15 cellular contexts compared by ENCODE assay signal in the genomic region with DNA sequence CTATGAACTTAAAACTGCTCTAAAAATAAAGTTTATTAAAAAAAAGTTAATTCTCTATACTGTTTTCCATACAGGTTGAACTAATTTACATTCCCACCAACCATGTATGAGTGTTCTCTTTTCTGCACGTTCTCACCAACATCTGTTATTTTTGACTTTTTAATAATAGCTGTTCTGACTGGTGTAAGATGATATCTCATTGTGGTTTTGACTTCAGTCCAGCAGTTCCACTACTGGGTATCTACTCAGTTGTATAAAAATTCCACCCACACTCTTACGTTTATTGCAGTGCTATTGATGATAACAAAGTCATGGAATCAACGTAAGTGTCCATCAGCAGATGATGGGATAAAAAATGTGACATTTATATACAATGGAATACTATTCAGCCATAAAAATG. TPM values are rescaled to one million over a fixed set of nuclear protein-coding genes. Genes with fewer than 3 reads are reported as not detected.
DNase-seq lines count a peak whose midpoint lies in the region; TF ChIP-seq lines count a peak whose summit lies in the region.
"Had no signal": no experiment of that assay in that cellular context is flagged by ENCODE, and none has a peak within 500 bp of the region (broad histone marks: within the 10 kb centered on the region; RNA-seq: fewer than 3 reads in every experiment).

No MANE protein-coding gene starts in this region.

- H3K4me2 ChIP-seq in SK-N-SH, result no peak overlapping the region

- H3F3A ChIP-seq in SK-N-SH (replicated peaks; ENCODE audit: insufficient read depth), result no peaks in the 10 kb centered on the region

- peaks cover 31 to 32% of the 10 kb centered on the region in 2 experiments for H3K36me3 ChIP-seq in SK-N-SH (replicated peaks in 1 of 2; ENCODE audit: control insufficient read depth in 1 of 2, insufficient read depth in 2 of 2, low read length in 1 of 2)

- no peak for TF ChIP-seq CTCF in AG04450 (IDR thresholded peaks at IDR 0.05; ENCODE audit: low read depth, low read length)
- TF ChIP-seq CTCF in SK-N-SH (IDR thresholded peaks at IDR 0.05), result no peak
- TF ChIP-seq CTCF in fibroblast of mammary gland (conservative IDR thresholded peaks at IDR 0.05; ENCODE audit: control insufficient read depth, insufficient read depth, low read depth, low read length), result no peak

- CTCF ChIA-PET in AG04450 (lab: Charles Lee) (no interaction called here), SK-N-SH (lab: Yijun Ruan, JAX) (no interaction called here)

- H3K27ac ChIP-seq in AG04450 (ENCODE audit: low read depth, low read length), result no peak overlapping the region
- peak overlapping the region in 1 of 2 experiments; percentile 12; a peak in 1 of 4 replicates for H3K27ac ChIP-seq in SK-N-SH (ENCODE audit: low read depth in 2 of 2, low read length in 1 of 2)
- H3K27ac ChIP-seq: foreskin keratinocyte, left ventricle myocardium inferior had no signal

- peaks cover 0 to 6% of the 10 kb centered on the region in 2 experiments; a peak in 2 of 4 replicates for H3K4me1 ChIP-seq in SK-N-SH (ENCODE audit: control insufficient read depth in 1 of 2, insufficient read depth in 2 of 2, low read depth in 1 of 2, low read length in 1 of 2)
- H3K4me1 ChIP-seq: foreskin keratinocyte, left ventricle myocardium inferior had no signal

- H3K9ac ChIP-seq in SK-N-SH, result no peak overlapping the region

- H3K9me3 ChIP-seq in AG04450 (ENCODE audit: control insufficient read depth, insufficient read depth, low read length) (no peaks in the 10 kb centered on the region), SK-N-SH (no peaks in the 10 kb centered on the region)
- H3K9me3 ChIP-seq: left ventricle myocardium inferior had no signal

- TF ChIP-seq RAD21 in SK-N-SH (IDR thresholded peaks at IDR 0.05; ENCODE audit: low read length), result no peak

- no peaks in the 10 kb centered on the region for H3K27me3 ChIP-seq in AG04450 (ENCODE audit: control insufficient read depth, insufficient read depth, low read length)
- no peaks in the 10 kb centered on the region for H3K27me3 ChIP-seq in SK-N-SH (ENCODE audit: insufficient read depth)
- H3K27me3 ChIP-seq: foreskin keratinocyte had no signal

- WGBS in SK-N-SH (ENCODE audit: low lambda C conversion rate), result 36% methylated on average over 3 of the region's 3 CpGs

- H4K20me1 ChIP-seq in SK-N-SH (ENCODE audit: insufficient read depth), result no peaks in the 10 kb centered on the region

- no peaks in the 10 kb centered on the region for H3K79me2 ChIP-seq in SK-N-SH (ENCODE audit: insufficient read depth)

- H3K4me3 ChIP-seq in AG04450 (ENCODE audit: low read depth, low read length), result no peak overlapping the region
- no peak overlapping the region for H3K4me3 ChIP-seq in SK-N-SH (ENCODE audit: low read depth in 2 of 2, low read length in 1 of 2)
- no peak overlapping the region for H3K4me3 ChIP-seq in fibroblast of mammary gland (ENCODE audit: control insufficient read depth, low read depth, low read length)
- H3K4me3 ChIP-seq: left ventricle myocardium inferior had no signal

- H2AFZ ChIP-seq in SK-N-SH (ENCODE audit: low read depth), result no peak overlapping the region

- peak; percentile 11 for DNase-seq in AG04450 (ENCODE audit: low read depth, low spot score)
- DNase-seq in HCEC 1CT, result peak; percentile 65
- no peak for DNase-seq in SK-N-SH
- peak; percentile 87 for DNase-seq in fibroblast of mammary gland (ENCODE audit: low read depth)
- no peak for DNase-seq in dedifferentiated amniotic fluid mesenchymal stem cell (ENCODE audit: extremely low spot score)
- no peak for DNase-seq in ecto neural progenitor cell (ENCODE audit: low spot score)
- no peak for DNase-seq in stimulated activated CD4-positive, alpha-beta T cell treated with anti-CD3 and anti-CD28 coated beads, Interleukin-1b, Interleukin-23, amount 100 ng/mL, for 48 hours
- DNase-seq in SIG-M5 (lab: John Stamatoyannopoulos, UW), result no peak
- DNase-seq: activated CD8-positive, alpha-beta memory T cell treated with anti-CD3 and anti-CD28 coated beads for 24 hours; anterior cingulate cortex; left ventricle myocardium inferior; NCI-H2081; stimulated activated naive CD4-positive, alpha-beta T cell treated with Interleukin-2 at 50 U/mL for 16 hours; SW 1271 had no signal

- no peak for TF ChIP-seq EP300 in SK-N-SH (IDR thresholded peaks at IDR 0.05; ENCODE audit: borderline replicate concordance in 1 of 2, low read depth in 1 of 2, low read length in 1 of 2)

- POLR2A ChIA-PET in AG04450 (lab: Yijun Ruan, JAX), result interaction anchor here (0.6 kb wide), 1 partner anchor 1503 kb away, joined by 4 read pairs; no protein-coding TSS in a partner anchor
- POLR2A ChIA-PET in SK-N-SH (lab: Yijun Ruan, JAX), result no interaction called here

- no peaks in the 10 kb centered on the region for H3K9me2 ChIP-seq in SK-N-SH

TF ChIP-seq in SK-N-SH, 30 proteins besides CTCF, POLR2A, EP300 and RAD21:
- no peak for TF ChIP-seq RCOR1 (IDR thresholded peaks at IDR 0.05; ENCODE audit: low read length)
- TF ChIP-seq TEAD4 (IDR thresholded peaks at IDR 0.05; ENCODE audit: borderline replicate concordance, insufficient read depth), result peak; percentile 60; the same call in 1 of the 2 replicates
- TF ChIP-seq, protein P1, sequence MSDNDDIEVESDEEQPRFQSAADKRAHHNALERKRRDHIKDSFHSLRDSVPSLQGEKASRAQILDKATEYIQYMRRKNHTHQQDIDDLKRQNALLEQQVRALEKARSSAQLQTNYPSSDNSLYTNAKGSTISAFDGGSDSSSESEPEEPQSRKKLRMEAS (IDR thresholded peaks at IDR 0.05; ENCODE audit: low read depth), result no peak
- TF ChIP-seq TCF12 (IDR thresholded peaks at IDR 0.05), result peak; percentile 92
- TF ChIP-seq MEF2A (IDR thresholded peaks at IDR 0.05; ENCODE audit: borderline replicate concordance, low read depth), result peak; percentile 57; the same call in 1 of the 2 replicates
- TF ChIP-seq, protein P2, sequence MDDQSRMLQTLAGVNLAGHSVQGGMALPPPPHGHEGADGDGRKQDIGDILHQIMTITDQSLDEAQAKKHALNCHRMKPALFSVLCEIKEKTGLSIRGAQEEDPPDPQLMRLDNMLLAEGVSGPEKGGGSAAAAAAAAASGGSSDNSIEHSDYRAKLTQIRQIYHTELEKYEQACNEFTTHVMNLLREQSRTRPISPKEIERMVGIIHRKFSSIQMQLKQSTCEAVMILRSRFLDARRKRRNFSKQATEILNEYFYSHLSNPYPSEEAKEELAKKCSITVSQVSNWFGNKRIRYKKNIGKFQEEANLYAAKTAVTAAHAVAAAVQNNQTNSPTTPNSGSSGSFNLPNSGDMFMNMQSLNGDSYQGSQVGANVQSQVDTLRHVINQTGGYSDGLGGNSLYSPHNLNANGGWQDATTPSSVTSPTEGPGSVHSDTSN (IDR thresholded peaks at IDR 0.05), result peak; percentile 73
- TF ChIP-seq POLR2AphosphoS5 (IDR thresholded peaks at IDR 0.05; ENCODE audit: low read depth, low read length), result peak; percentile 45; the same call in 1 of the 2 replicates
- peak; percentile 80 for TF ChIP-seq NFIC (IDR thresholded peaks at IDR 0.05; ENCODE audit: borderline replicate concordance)

RNA-seq across cellular contexts. Expression of a gene that starts 33.7 kb away (rescaled TPM):
- polyA plus RNA-seq in AG04450 (2011; rRNA removed) (17.9 and 28.1 TPM in 2 replicates), SK-N-SH (2012; rRNA removed) (20.5 and 29.5 TPM in 2 replicates)
- 5.1 and 10.0 TPM in 2 replicates for polyA minus RNA-seq in AG04450 (2011; rRNA and poly(A)+ RNA removed)
- polyA plus RNA-seq in SK-N-SH (2012; cell fraction: cytosol; rRNA removed), result 33.2 and 42.1 TPM in 2 replicates
- polyA plus RNA-seq in SK-N-SH (2012; cell fraction: nucleus; rRNA removed), result 14.2 and 22.2 TPM in 2 replicates

Comparison
In these comparisons a context has a peak if more than half of its experiments do, and no peak if none do; other contexts are left out.
1. DNase-seq: peak in AG04450 (single experiment), HCEC 1CT (single experiment) and fibroblast of mammary gland (single experiment); none in SK-N-SH (single experiment), dedifferentiated amniotic fluid mesenchymal stem cell (single experiment), ecto neural progenitor cell (single experiment), stimulated activated CD4-positive, alpha-beta T cell treated with anti-CD3 and anti-CD28 coated beads, Interleukin-1b, Interleukin-23, amount 100 ng/mL, for 48 hours (single experiment) and SIG-M5 (single experiment).